23 cellular contexts compared by ENCODE assay signal in genomic region chr7:25583655-25584054, GRCh38.
"Had no signal": no experiment of that assay in that cellular context is flagged by ENCODE, and none has a peak within 500 bp of the region (broad histone marks: within the 10 kb centered on the region; RNA-seq: fewer than 3 reads in every experiment).

No MANE protein-coding gene starts in this region.

- H3K4me3 Mint-ChIP-seq: activated CD4-positive, alpha-beta T cell treated with anti-CD3 and anti-CD28 coated beads for 36 hours; activated CD8-positive, alpha-beta T cell treated with anti-CD3 and anti-CD28 coated beads for 36 hours; activated naive CD8-positive, alpha-beta T cell treated with anti-CD3 and anti-CD28 coated beads, Interleukin-2, amount 10 ng/mL, durations not matched to agents 7 days and 5 days; T-cell had no signal

- H3K4me1 Mint-ChIP-seq: activated CD4-positive, alpha-beta T cell treated with anti-CD3 and anti-CD28 coated beads for 36 hours; activated naive CD8-positive, alpha-beta T cell treated with anti-CD3 and anti-CD28 coated beads, Interleukin-2, amount 10 ng/mL, durations not matched to agents 7 days and 5 days; T-cell had no signal

- H3K9me3 Mint-ChIP-seq: activated CD8-positive, alpha-beta T cell treated with anti-CD3 and anti-CD28 coated beads for 36 hours; T-cell had no signal

- H3K27me3 ChIP-seq: breast epithelium had no signal

- H3K4me1 ChIP-seq: breast epithelium had no signal

- H3K27ac Mint-ChIP-seq: activated CD4-positive, alpha-beta T cell treated with anti-CD3 and anti-CD28 coated beads for 36 hours; activated CD8-positive, alpha-beta T cell treated with anti-CD3 and anti-CD28 coated beads for 36 hours; activated naive CD8-positive, alpha-beta T cell treated with anti-CD3 and anti-CD28 coated beads, Interleukin-2, amount 10 ng/mL, durations not matched to agents 7 days and 5 days; T-cell had no signal

- H3K27ac ChIP-seq: breast epithelium, SK-N-MC, VCaP had no signal

- H3K9me3 ChIP-seq: breast epithelium had no signal

- DNase-seq: activated CD4-positive, alpha-beta T cell treated with anti-CD3 and anti-CD28 coated beads for 36 hours; activated CD4-positive, alpha-beta T cell treated with anti-CD3 and anti-CD28 coated beads, Interleukin-2, amount 50 U/mL, for 1 hour; activated CD4-positive, CD25-positive, alpha-beta regulatory T cell; activated CD8-positive, alpha-beta memory T cell treated with anti-CD3 and anti-CD28 coated beads, Interleukin-2, amount 50 U/mL, for 4 hours; activated CD8-positive, alpha-beta T cell treated with anti-CD3 and anti-CD28 coated beads for 36 hours; activated naive CD4-positive, alpha-beta T cell treated with anti-CD3 and anti-CD28 coated beads, Interleukin-2, amount 50 U/mL, for 16 hours; activated naive CD8-positive, alpha-beta T cell treated with anti-CD3 and anti-CD28 coated beads, Interleukin-2, amount 10 ng/mL, durations not matched to agents 7 days and 5 days; aorta; Karpas-422; MM.1S; NCI-H1105 treated with DMSO at 0.1 percent for 48 hours; NCI-H1436 treated with DMSO at 0.1 percent for 48 hours; NCI-H187 treated with DMSO at 0.1 percent for 48 hours; NCI-H2081 treated with DMSO at 0.1 percent for 48 hours; NCI-H446; PC-3; T-cell; T-helper 2 cell; T1000 had no signal

- ATAC-seq: activated CD4-positive, alpha-beta T cell treated with anti-CD3 and anti-CD28 coated beads for 36 hours; activated CD8-positive, alpha-beta T cell treated with anti-CD3 and anti-CD28 coated beads for 36 hours; K562; PC-3; T-cell had no signal

- H3K36me3 ChIP-seq: breast epithelium had no signal

- H3K27me3 Mint-ChIP-seq: activated CD8-positive, alpha-beta T cell treated with anti-CD3 and anti-CD28 coated beads for 36 hours had no signal

- H3K36me3 Mint-ChIP-seq: activated naive CD8-positive, alpha-beta T cell treated with anti-CD3 and anti-CD28 coated beads, Interleukin-2, amount 10 ng/mL, durations not matched to agents 7 days and 5 days; T-cell had no signal

- H3K4me3 ChIP-seq: breast epithelium, K562, SK-N-MC had no signal
